In genomic region chr11:119345685-119346084, GRCh38 we compare ENCODE assay signal across 36 cellular contexts. TPM values are rescaled to one million over a fixed set of nuclear protein-coding genes. Genes with fewer than 3 reads are reported as not detected.
"Had no signal": no experiment of that assay in that cellular context is flagged by ENCODE, and none has a peak within 500 bp of the region (broad histone marks: within the 10 kb centered on the region; RNA-seq: fewer than 3 reads in every experiment).

No MANE protein-coding gene starts in this region.

- ATAC-seq: activated CD4-positive, CD25-positive, alpha-beta regulatory T cell treated with anti-CD3 and anti-CD28 coated beads, Interleukin-2, amount 50 U/mL, for 24 hours; activated CD8-positive, alpha-beta T cell treated with anti-CD3 and anti-CD28 coated beads for 36 hours; activated naive CD8-positive, alpha-beta T cell treated with anti-CD3 and anti-CD28 coated beads, Interleukin-2, amount 50 U/mL, for 24 hours; body of pancreas; gastroesophageal sphincter; T-helper 17 cell had no signal

- DNase-seq: activated B cell treated with CpG ODN at 0.5 μM for 24 hours; activated CD4-positive, alpha-beta T cell treated with anti-CD3 and anti-CD28 coated beads for 48 hours; activated CD4-positive, alpha-beta T cell treated with anti-CD3 and anti-CD28 coated beads, Interleukin-2, amount 50 U/mL, for 1 hour; activated CD4-positive, alpha-beta T cell treated with anti-CD3 and anti-CD28 coated beads, Interleukin-2, amount 50 U/mL, for 48 hours; activated CD8-positive, alpha-beta memory T cell treated with anti-CD3 and anti-CD28 coated beads for 24 hours; activated CD8-positive, alpha-beta T cell treated with anti-CD3 and anti-CD28 coated beads for 36 hours; activated effector memory CD4-positive, alpha-beta T cell treated with anti-CD3 and anti-CD28 coated beads, Interleukin-2, amount 50 U/mL, for 16 hours; activated naive CD4-positive, alpha-beta T cell treated with anti-CD3 and anti-CD28 coated beads for 36 hours; activated naive CD8-positive, alpha-beta T cell treated with anti-CD3 and anti-CD28 coated beads for 36 hours; activated naive CD8-positive, alpha-beta T cell treated with anti-CD3 and anti-CD28 coated beads, Interleukin-2, amount 50 U/mL, for 24 hours; activated T-cell treated with anti-CD3 and anti-CD28 coated beads, Interleukin-2, amount 50 U/mL, for 1 hour; activated T-cell treated with anti-CD3 and anti-CD28 coated beads, Interleukin-2, amount 50 U/mL, for 48 hours; adrenal gland; amygdala; body of pancreas; caudate nucleus; colonic mucosa; effector CD8-positive, alpha-beta T cell; esophagus squamous epithelium; foreskin melanocyte; T-helper 1 cell; T-helper 17 cell; T1000; WERI-Rb-1 had no signal

- H3K27me3 ChIP-seq: adrenal gland, body of pancreas, gastroesophageal sphincter had no signal

- FAIRE-seq: endometrium, endothelial cell of umbilical vein had no signal

- H3K4me3 ChIP-seq: adrenal gland, body of pancreas, colonic mucosa, esophagus squamous epithelium, gastroesophageal sphincter had no signal

- H3K27ac ChIP-seq: adrenal gland, body of pancreas, colonic mucosa, epithelial cell of prostate, esophagus squamous epithelium, gastroesophageal sphincter, WERI-Rb-1 had no signal

- H3K9me3 ChIP-seq: adrenal gland, body of pancreas, colonic mucosa, esophagus squamous epithelium, gastroesophageal sphincter had no signal

- H3K36me3 ChIP-seq: adrenal gland, colonic mucosa, esophagus squamous epithelium, gastroesophageal sphincter, WERI-Rb-1 had no signal

RNA-seq across cellular contexts. Expression of gene MFRP, which starts 0.8 kb away (rescaled TPM):
- total RNA-seq: activated B cell treated with CpG ODN at 0.5 μM for 24 hours; activated CD8-positive, alpha-beta T cell treated with anti-CD3 and anti-CD28 coated beads for 36 hours; activated naive CD4-positive, alpha-beta T cell treated with anti-CD3 and anti-CD28 coated beads for 36 hours; activated naive CD8-positive, alpha-beta T cell treated with anti-CD3 and anti-CD28 coated beads for 36 hours; activated T-helper 1 cell treated with anti-CD3 and anti-CD28 coated beads, Interleukin-12 subunit alpha, Interleukin-12 subunit beta, Interleukin-2, Interleukin-4 antibody, amounts not matched to agents 30 ng/mL and 10 ng/mL and 1 ng/mL, durations not matched to agents 14 hours and 24 hours and 36 hours; activated T-helper 2 cell treated with anti-CD3 and anti-CD28 coated beads, Interferon-gamma antibody, Interleukin-2, Interleukin-4, amounts not matched to agents 10 μg/mL and 5 μg/mL and 100 μg/mL, durations not matched to agents 14 hours and 24 hours and 36 hours; aorta; colonic mucosa; dermis microvascular lymphatic vessel endothelial cell; endothelial cell of umbilical vein; esophagus squamous epithelium; fibroblast of lung; fibroblast of villous mesenchyme; T-helper 17 cell had no signal
- polyA plus RNA-seq: adrenal gland, aorta, esophagus, fibroblast of lung had no signal

RNA-seq across cellular contexts. Expression of gene C1QTNF5, which starts 5.0 kb away (rescaled TPM):
- total RNA-seq: activated B cell treated with CpG ODN at 0.5 μM for 24 hours; activated CD8-positive, alpha-beta T cell treated with anti-CD3 and anti-CD28 coated beads for 36 hours; activated naive CD4-positive, alpha-beta T cell treated with anti-CD3 and anti-CD28 coated beads for 36 hours; activated naive CD8-positive, alpha-beta T cell treated with anti-CD3 and anti-CD28 coated beads for 36 hours; activated T-helper 1 cell treated with anti-CD3 and anti-CD28 coated beads, Interleukin-12 subunit alpha, Interleukin-12 subunit beta, Interleukin-2, Interleukin-4 antibody, amounts not matched to agents 30 ng/mL and 10 ng/mL and 1 ng/mL, durations not matched to agents 14 hours and 24 hours and 36 hours; activated T-helper 2 cell treated with anti-CD3 and anti-CD28 coated beads, Interferon-gamma antibody, Interleukin-2, Interleukin-4, amounts not matched to agents 10 μg/mL and 5 μg/mL and 100 μg/mL, durations not matched to agents 14 hours and 24 hours and 36 hours; T-helper 17 cell had no signal
